In the genomic region with DNA sequence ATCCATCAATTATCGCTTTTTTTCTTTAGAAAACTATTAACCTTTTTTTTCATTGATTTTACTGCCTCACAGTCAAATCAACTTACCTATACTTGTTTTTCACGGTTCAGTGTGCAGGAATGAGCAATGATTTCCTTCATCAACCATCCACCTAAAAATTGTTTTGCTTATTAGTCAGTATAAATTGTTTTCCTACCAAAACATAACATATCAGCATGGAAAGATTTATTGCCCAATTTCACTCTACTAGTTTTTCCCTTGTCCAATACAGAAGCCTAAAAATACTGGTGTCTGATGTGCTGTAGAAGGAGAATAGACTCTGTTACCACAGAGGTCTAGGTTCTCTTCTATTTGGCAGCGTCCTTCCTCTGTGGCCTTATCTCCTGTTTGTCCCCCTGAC, we compare ENCODE assay signal across 23 cellular contexts.
DNase-seq lines count a peak whose midpoint lies in the region; ATAC-seq and TF ChIP-seq lines count a peak whose summit lies in the region.
"Had no signal": no experiment of that assay in that cellular context is flagged by ENCODE, and none has a peak within 500 bp of the region (broad histone marks: within the 10 kb centered on the region; RNA-seq: fewer than 3 reads in every experiment).

No MANE protein-coding gene starts in this region.

- peak overlapping the region; percentile 15 for H3K27ac ChIP-seq in cardiac muscle cell
- H3K27ac ChIP-seq: 22Rv1 had no signal

- H3K27me3 ChIP-seq in cardiac muscle cell (no peaks in the 10 kb centered on the region), neuron (ENCODE audit: insufficient read depth, low read length) (no peaks in the 10 kb centered on the region)

- ATAC-seq in Right ventricle myocardium superior (ENCODE audit: poor library complexity): no peak
- no peak for ATAC-seq in GM19023 (IDR thresholded peaks at IDR 0.05; ENCODE audit: unreplicated experiment)
- ATAC-seq: SK-N-SH treated with all-trans-retinoic acid at 6 μM for 48 hours had no signal

- TF ChIP-seq CTCF in cardiac muscle cell (IDR thresholded peaks at IDR 0.05; ENCODE audit: low read depth, low read length): no peak

- no peak for DNase-seq in cardiac muscle cell (ENCODE audit: low read depth in 1 of 2, low spot score in 1 of 2)
- no peak for DNase-seq in Right ventricle myocardium superior
- peak; percentile 26 to 67 for DNase-seq in dermis microvascular lymphatic vessel endothelial cell (ENCODE audit: low read depth in 2 of 2)
- DNase-seq in stimulated activated CD4-positive, alpha-beta T cell treated with anti-CD3 and anti-CD28 coated beads, Interleukin-4, amount 100 ng/mL, for 24 hours: no peak
- DNase-seq in stimulated activated CD4-positive, alpha-beta T cell treated with anti-CD3 and anti-CD28 coated beads, Interleukin-4, amount 100 ng/mL, for 4 hours: no peak
- DNase-seq in activated gamma-delta T cell treated with Interleukin-2 at 50 U/mL for 16 hours: no peak
- DNase-seq: DND-41, GF-D8, H9, KBM-7, MV-4-11, NCI-H1417, NCI-H187, NCI-H2227 treated with DMSO at 0.1 percent for 48 hours, NCI-H510A treated with DMSO at 0.1 percent for 48 hours, NCI-H82, OCI-M1, RPMI8226, SIG-M5 had no signal

- no peak overlapping the region for H3K4me3 ChIP-seq in cardiac muscle cell
- H3K4me3 ChIP-seq in neuron (ENCODE audit: low read length): no peak overlapping the region

- H3K4me1 ChIP-seq in cardiac muscle cell (ENCODE audit: low read depth): peaks cover 8% of the 10 kb centered on the region
- no peaks in the 10 kb centered on the region for H3K4me1 ChIP-seq in neuron (ENCODE audit: insufficient read depth, low read length)

- H3K36me3 ChIP-seq in cardiac muscle cell (no peaks in the 10 kb centered on the region), neuron (ENCODE audit: insufficient read depth, low read length) (no peaks in the 10 kb centered on the region)

- intact Hi-C loops in Right ventricle myocardium superior (cut with DNase I): no loop called here

- H2AFZ ChIP-seq in neuron (ENCODE audit: low read depth, low read length): peak overlapping the region; percentile 54

- no peaks in the 10 kb centered on the region for H3K9me3 ChIP-seq in cardiac muscle cell (ENCODE audit: low read depth)
- H3K9me3 ChIP-seq in neuron (ENCODE audit: low read length): no peaks in the 10 kb centered on the region

Comparison
In these comparisons a context has a peak if more than half of its experiments do, and no peak if none do; other contexts are left out.
1. DNase-seq: peak in dermis microvascular lymphatic vessel endothelial cell (2 of 2); none in cardiac muscle cell (0 of 2), Right ventricle myocardium superior (single experiment), stimulated activated CD4-positive, alpha-beta T cell treated with anti-CD3 and anti-CD28 coated beads, Interleukin-4, amount 100 ng/mL, for 24 hours (single experiment), stimulated activated CD4-positive, alpha-beta T cell treated with anti-CD3 and anti-CD28 coated beads, Interleukin-4, amount 100 ng/mL, for 4 hours (0 of 2) and activated gamma-delta T cell treated with Interleukin-2 at 50 U/mL for 16 hours (single experiment).